In the genomic region with DNA sequence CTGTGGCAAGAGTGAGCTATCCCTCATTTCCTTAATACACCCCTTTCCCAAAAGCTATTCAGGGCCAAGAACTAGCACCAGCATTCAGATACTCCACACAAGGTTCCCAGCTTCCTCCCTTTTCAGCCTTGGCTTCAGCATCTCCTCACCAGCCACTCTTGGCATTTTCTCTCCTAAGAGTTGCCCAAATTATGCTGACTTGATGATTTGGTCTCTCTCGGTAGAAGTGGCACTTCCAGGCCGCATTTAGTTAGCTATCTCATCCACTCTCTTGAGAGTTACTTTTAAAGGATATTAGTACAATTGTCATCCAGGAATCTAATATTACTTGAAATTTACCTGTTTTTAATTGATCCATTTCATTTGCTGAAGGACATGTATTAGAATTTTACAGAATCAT, we compare ENCODE assay signal across 21 cellular contexts.
DNase-seq lines count a peak whose midpoint lies in the region; ATAC-seq, FAIRE-seq and TF ChIP-seq lines count a peak whose summit lies in the region.
"Had no signal": no experiment of that assay in that cellular context is flagged by ENCODE, and none has a peak within 500 bp of the region (broad histone marks: within the 10 kb centered on the region; RNA-seq: fewer than 3 reads in every experiment).

No MANE protein-coding gene starts in this region.

- no peak overlapping the region for H3K23ac ChIP-seq in IMR-90 (ENCODE audit: low read depth, low read length)

- 93% methylated on average over 2 of the region's 2 CpGs for WGBS in A549 (ENCODE audit: missing lambda C conversion rate)
- WGBS in IMR-90 (ENCODE audit: extremely low coverage in 2 of 2, insufficient read length in 1 of 2), 2 experiments, result no CpG with 5 or more reads among the region's 2 CpGs
- 91 to 100% methylated on average over 1 to 2 of the region's 2 CpGs for WGBS in gastroesophageal sphincter (ENCODE audit: low coverage in 1 of 2), 2 donors

- H3K27me3 Mint-ChIP-seq in WTC11 (ENCODE audit: low read depth), result no peaks in the 10 kb centered on the region
- peaks cover 4% of the 10 kb centered on the region for H3K27me3 Mint-ChIP-seq in neural progenitor cell (ENCODE audit: insufficient read depth, low read depth)
- H3K27me3 Mint-ChIP-seq: CD4-positive, alpha-beta memory T cell had no signal

- H3F3A ChIP-seq in neural progenitor cell (ENCODE audit: low read depth), result no peaks in the 10 kb centered on the region

- H3K4me1 Mint-ChIP-seq in WTC11 (peaks cover 9% of the 10 kb centered on the region), neural progenitor cell (no peaks in the 10 kb centered on the region)
- H3K4me1 Mint-ChIP-seq: CD4-positive, alpha-beta memory T cell had no signal

- no peak overlapping the region for H2BK15ac ChIP-seq in IMR-90 (ENCODE audit: low read depth, low read length)

- no peak overlapping the region for H3K14ac ChIP-seq in IMR-90 (replicated peaks; ENCODE audit: low read depth, low read length)

- H3K9me1 ChIP-seq in IMR-90 (ENCODE audit: insufficient read depth, low read length), result no peaks in the 10 kb centered on the region

- H2BK5ac ChIP-seq in IMR-90 (ENCODE audit: low read depth, low read length, poor library complexity, severe bottlenecking), result no peak overlapping the region

- ATAC-seq in A549, result no peak
- ATAC-seq in IMR-90 (ENCODE audit: low read depth), result no peak
- ATAC-seq in WTC11, result no peak
- no peak for ATAC-seq in gastroesophageal sphincter

- H3K4me2 ChIP-seq in A549, result no peak overlapping the region
- no peak overlapping the region for H3K4me2 ChIP-seq in IMR-90 (ENCODE audit: low read depth, low read length)
- H3K4me2 ChIP-seq in neural progenitor cell, result no peak overlapping the region
- H3K4me2 ChIP-seq: GM23338 had no signal

- no peaks in the 10 kb centered on the region for H3K79me1 ChIP-seq in IMR-90 (ENCODE audit: low read depth in 1 of 2, low read length in 2 of 2)

- no peak overlapping the region for H3K18ac ChIP-seq in IMR-90 (ENCODE audit: low read depth, low read length)

- H2AFZ ChIP-seq in IMR-90 (replicated peaks; ENCODE audit: low read length, poor library complexity), result no peak overlapping the region
- H2AFZ ChIP-seq in neural progenitor cell (replicated peaks), result no peak overlapping the region
- H2AFZ ChIP-seq: GM23338 had no signal

- no peak overlapping the region for H3K56ac ChIP-seq in IMR-90 (ENCODE audit: extremely low read depth, insufficient read depth, low read length)

- H3K27ac ChIP-seq in A549, result no peak overlapping the region
- no peak overlapping the region for H3K27ac ChIP-seq in IMR-90 (ENCODE audit: insufficient read depth, low read length)
- H3K27ac ChIP-seq in neural progenitor cell, result no peak overlapping the region
- H3K27ac ChIP-seq in gastroesophageal sphincter, result no peak overlapping the region

- H3K36me3 Mint-ChIP-seq in WTC11 (no peaks in the 10 kb centered on the region), neural progenitor cell (peaks cover 12% of the 10 kb centered on the region)

- H3K27me3 ChIP-seq in IMR-90 (ENCODE audit: control insufficient read depth, insufficient read depth, low read length) (no peaks in the 10 kb centered on the region), neural progenitor cell (no peaks in the 10 kb centered on the region), gastroesophageal sphincter (no peaks in the 10 kb centered on the region)

- H3K9ac ChIP-seq in IMR-90 (ENCODE audit: low read depth, low read length) (no peak overlapping the region), neural progenitor cell (no peak overlapping the region)

- no TSS peak for BruUV-seq in IMR-90 (replicated peaks; lab: Mats Ljungman, UMichigan)

- H3K27ac Mint-ChIP-seq in WTC11 (peak overlapping the region; percentile 80; the same call in 1 of the 2 replicates), neural progenitor cell (peak overlapping the region; percentile 69)
- H3K27ac Mint-ChIP-seq: CD4-positive, alpha-beta memory T cell; GM23338; HFFc6 had no signal

- H4K91ac ChIP-seq in IMR-90 (ENCODE audit: insufficient read depth, low read depth, low read length), result no peak overlapping the region

- H4K8ac ChIP-seq in IMR-90 (ENCODE audit: low read depth in 2 of 2, low read length in 2 of 2), result no peak overlapping the region

- FAIRE-seq in A549 (lab: Jason Lieb, UNC), result no peak
- FAIRE-seq: D721Med, GM12891, GM18507, H54 had no signal

- dilution Hi-C loops in IMR-90 (cut with HindIII; ENCODE audit: low sequenced_read_pairs, unreplicated experiment), result no loop called here

- TF ChIP-seq EP300 in A549 (IDR thresholded peaks at IDR 0.05) (no peak), gastroesophageal sphincter (IDR thresholded peaks at IDR 0.05) (no peak)

- no peak overlapping the region for H2AK9ac ChIP-seq in IMR-90 (replicated peaks; ENCODE audit: low read depth, low read length, poor library complexity)

- no peak overlapping the region for H2BK20ac ChIP-seq in IMR-90 (ENCODE audit: low read depth, low read length)

- POLR2A ChIA-PET in A549 (lab: Yijun Ruan, JAX), result no interaction called here
- POLR2A ChIA-PET in IMR-90 (lab: Charles Lee; ENCODE audit: unreplicated experiment), result no interaction called here
- POLR2A ChIA-PET in WTC11 (lab: Charles Lee), result no interaction called here

- in situ Hi-C loops in IMR-90 (cut with MboI; ENCODE audit: low sequenced_read_pairs), result loop anchor here (10.0 kb wide), 1 partner anchor 83 kb away; no protein-coding TSS in a partner anchor

- H3K4me1 ChIP-seq in A549 (no peaks in the 10 kb centered on the region), IMR-90 (ENCODE audit: control insufficient read depth, insufficient read depth, low read length) (peaks cover 3% of the 10 kb centered on the region), neural progenitor cell (no peaks in the 10 kb centered on the region), gastroesophageal sphincter (no peaks in the 10 kb centered on the region)
- H3K4me1 ChIP-seq: HAP-1 had no signal

- H3K9me3 ChIP-seq in A549 (no peaks in the 10 kb centered on the region), IMR-90 (ENCODE audit: control insufficient read depth, insufficient read depth, low read length) (no peaks in the 10 kb centered on the region), neural progenitor cell (ENCODE audit: low read depth) (no peaks in the 10 kb centered on the region), gastroesophageal sphincter (no peaks in the 10 kb centered on the region)
- H3K9me3 ChIP-seq: HAP-1 had no signal

- no peaks in the 10 kb centered on the region for H3K9me3 Mint-ChIP-seq in WTC11
- H3K9me3 Mint-ChIP-seq in neural progenitor cell, result peaks cover 24% of the 10 kb centered on the region
- H3K9me3 Mint-ChIP-seq: GM23338, HFFc6 had no signal

- intact Hi-C loops in IMR-90 (cut with micrococcal nuclease), result no loop called here

- no peaks in the 10 kb centered on the region for H3K79me2 ChIP-seq in neural progenitor cell (ENCODE audit: low read depth)

- no peak overlapping the region for H2AK5ac ChIP-seq in IMR-90 (ENCODE audit: low read depth, low read length)

- DNase-seq in A549 (ENCODE audit: low read depth in 1 of 2, low spot score in 1 of 2), result no peak
- DNase-seq in IMR-90, result no peak
- DNase-seq in WTC11 (ENCODE audit: low spot score), result no peak
- no peak for DNase-seq in neural progenitor cell (ENCODE audit: low spot score)
- no peak for DNase-seq in HK-2 (ENCODE audit: unreplicated experiment)
- no peak for DNase-seq in activated CD4-positive, CD25-positive, alpha-beta regulatory T cell treated with anti-CD3 and anti-CD28 coated beads, Interleukin-2, amount 50 U/mL, for 72 hours
- DNase-seq: 8988T; C1 segment of cervical spinal cord; CD4-positive, alpha-beta memory T cell; COR-L47; DMS53; DMS79 treated with DMSO at 0.1 percent for 48 hours; GF-D8; HFFc6 had no signal

- no peak overlapping the region for H2BK120ac ChIP-seq in IMR-90 (ENCODE audit: low read depth, low read length)

- no peak overlapping the region for H3K4me3 ChIP-seq in A549
- H3K4me3 ChIP-seq in IMR-90 (ENCODE audit: insufficient read depth, low read depth, low read length), result no peak overlapping the region
- H3K4me3 ChIP-seq in neural progenitor cell, result no peak overlapping the region
- no peak overlapping the region for H3K4me3 ChIP-seq in gastroesophageal sphincter
- H3K4me3 ChIP-seq: GM23338, HAP-1 had no signal

- H3K36me3 ChIP-seq in IMR-90 (ENCODE audit: control insufficient read depth, insufficient read depth, low read length) (no peaks in the 10 kb centered on the region), neural progenitor cell (no peaks in the 10 kb centered on the region), gastroesophageal sphincter (peaks cover 0 to 4% of the 10 kb centered on the region in 2 donors)
- H3K36me3 ChIP-seq: HAP-1 had no signal

- TF ChIP-seq POLR2A in A549 (IDR thresholded peaks at IDR 0.05; ENCODE audit: low read length) (no peak), IMR-90 (IDR thresholded peaks at IDR 0.05; ENCODE audit: low read depth, low read length) (no peak), gastroesophageal sphincter (IDR thresholded peaks at IDR 0.05) (no peak)

- no peak overlapping the region for H3K4me3 Mint-ChIP-seq in WTC11
- no peak overlapping the region for H3K4me3 Mint-ChIP-seq in neural progenitor cell
- H3K4me3 Mint-ChIP-seq: CD4-positive, alpha-beta memory T cell; GM23338; HFFc6 had no signal

- no peak overlapping the region for H4K5ac ChIP-seq in IMR-90 (ENCODE audit: low read depth, low read length)

- CTCF ChIA-PET in A549 (lab: Yijun Ruan, JAX), result interaction anchor here (0.6 to 2.0 kb wide), 2 partner anchors 253 to 1811 kb away, joined by 4 to 6 read pairs; no protein-coding TSS in a partner anchor
- CTCF ChIA-PET in IMR-90 (lab: Yijun Ruan, JAX), result interaction anchor here (1.9 kb wide), 1 partner anchor 81 kb away, joined by 8 read pairs; no protein-coding TSS in a partner anchor
- CTCF ChIA-PET in WTC11 (lab: Charles Lee), result interaction anchor here (0.7 to 3.2 kb wide), 4 partner anchors 11 to 82 kb away, joined by 3 to 52 read pairs (median 4); no protein-coding TSS in a partner anchor

- H3K4ac ChIP-seq in IMR-90 (ENCODE audit: low read depth, low read length), result no peak overlapping the region

- H4K20me1 ChIP-seq in IMR-90 (ENCODE audit: insufficient read depth, low read length) (no peaks in the 10 kb centered on the region), neural progenitor cell (ENCODE audit: low read depth) (no peaks in the 10 kb centered on the region)

- TF ChIP-seq RAD21 in A549 (conservative IDR thresholded peaks at IDR 0.05 in 1 of 2, IDR thresholded peaks at IDR 0.05 in 1 of 2) (no peak), IMR-90 (IDR thresholded peaks at IDR 0.05; ENCODE audit: low read length) (no peak)

- TF ChIP-seq CTCF in A549 (IDR thresholded peaks at IDR 0.05) (no peak), IMR-90 (conservative IDR thresholded peaks at IDR 0.05; ENCODE audit: low read depth, low read length) (no peak), WTC11 (IDR thresholded peaks at IDR 0.05) (no peak), neural progenitor cell (IDR thresholded peaks at IDR 0.05) (no peak), gastroesophageal sphincter (IDR thresholded peaks at IDR 0.05) (no peak)

TF ChIP-seq in A549, 52 proteins besides CTCF, POLR2A, EP300 and RAD21 (continues in another document):
- TF ChIP-seq MAFK (IDR thresholded peaks at IDR 0.05; ENCODE audit: partially characterized antibody), result peak; percentile 62

TF ChIP-seq in IMR-90, 13 proteins besides CTCF, POLR2A, EP300 and RAD21 (continues in another document):
- TF ChIP-seq MAFK (IDR thresholded peaks at IDR 0.05; ENCODE audit: low read depth, low read length), result peak; percentile 62

TF ChIP-seq in WTC11, 78 proteins besides CTCF, POLR2A, EP300 and RAD21 (continues in another document):
- no peak for TF ChIP-seq ZNF317 (CRISPR knock-in tag; IDR thresholded peaks at IDR 0.05; ENCODE audit: borderline replicate concordance, low read depth)
